9 cellular contexts compared by ENCODE assay signal in the genomic region with DNA sequence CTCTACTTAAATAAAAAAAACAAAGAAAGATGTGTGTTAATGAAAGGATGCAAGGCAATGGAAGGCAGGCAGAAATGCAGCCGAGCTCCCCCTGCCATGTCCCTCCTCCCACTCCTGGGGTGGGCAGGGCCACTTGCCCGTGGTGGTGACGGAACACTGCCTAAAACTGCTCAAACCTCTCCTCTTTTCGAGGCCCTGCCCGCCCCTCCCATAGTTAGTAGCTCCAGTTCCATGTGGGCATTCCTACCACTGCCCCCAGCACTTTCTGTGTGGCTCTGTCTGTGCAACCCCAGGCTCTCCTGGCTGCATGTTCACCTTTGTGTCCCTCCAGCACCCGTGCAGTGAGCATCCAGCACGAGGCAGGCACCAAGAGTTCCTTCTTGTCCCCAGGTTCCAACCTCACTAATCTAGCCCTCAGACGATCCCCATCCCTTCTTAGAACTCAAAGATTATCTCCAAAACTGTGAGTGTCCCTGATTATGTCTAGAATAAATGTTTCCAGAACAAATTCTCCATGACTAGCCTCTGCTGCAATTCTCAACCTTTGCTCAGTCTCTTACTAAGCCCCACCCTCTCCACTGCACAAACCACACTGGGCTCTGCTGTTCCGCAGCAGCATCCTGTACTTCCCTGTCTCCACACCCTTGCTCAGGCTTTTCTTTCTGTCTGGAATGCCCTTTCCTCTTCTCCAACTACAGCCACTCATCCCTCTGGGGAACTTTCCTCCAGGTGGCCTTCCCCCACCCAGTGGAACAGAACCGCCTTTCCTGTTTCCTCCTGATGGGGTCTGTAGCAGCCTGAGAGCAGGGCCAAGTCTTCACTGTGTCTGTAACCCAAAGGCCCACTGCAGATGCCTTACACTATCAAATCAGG. TPM values are rescaled to one million over a fixed set of nuclear protein-coding genes. Genes with fewer than 3 reads are reported as not detected.
DNase-seq lines count a peak whose midpoint lies in the region; ATAC-seq and TF ChIP-seq lines count a peak whose summit lies in the region.
"Had no signal": no experiment of that assay in that cellular context is flagged by ENCODE, and none has a peak within 500 bp of the region (broad histone marks: within the 10 kb centered on the region; RNA-seq: fewer than 3 reads in every experiment).

No MANE protein-coding gene starts in this region.

- no peaks in the 10 kb centered on the region for H3K9me3 Mint-ChIP-seq in central memory CD8-positive, alpha-beta T cell

- H3K9me3 ChIP-seq in lower lobe of right lung, result no peaks in the 10 kb centered on the region

- TF ChIP-seq CTCF in 22Rv1 (IDR thresholded peaks at IDR 0.05) (no peak), lower lobe of right lung (IDR thresholded peaks at IDR 0.05) (no peak)

- intact Hi-C loops in lower lobe of right lung (cut with DNase I), result no loop called here

- H3K27me3 Mint-ChIP-seq in central memory CD8-positive, alpha-beta T cell, result no peaks in the 10 kb centered on the region

- H3K4me3 Mint-ChIP-seq in central memory CD8-positive, alpha-beta T cell, result peak overlapping the region; percentile 2

- H3K4me1 Mint-ChIP-seq in central memory CD8-positive, alpha-beta T cell, result peaks cover 13% of the 10 kb centered on the region

- peaks cover 8% of the 10 kb centered on the region for H3K36me3 Mint-ChIP-seq in central memory CD8-positive, alpha-beta T cell (ENCODE audit: insufficient read depth)

- H3K4me3 ChIP-seq in lower lobe of right lung, result no peak overlapping the region

- peak overlapping the region; percentile 32 for H3K27ac Mint-ChIP-seq in central memory CD8-positive, alpha-beta T cell (ENCODE audit: low read depth)

- H3K27me3 ChIP-seq in lower lobe of right lung (ENCODE audit: low read depth), result no peaks in the 10 kb centered on the region

- H3K36me3 ChIP-seq in lower lobe of right lung, result peaks cover 15% of the 10 kb centered on the region

- no peak for ATAC-seq in central memory CD8-positive, alpha-beta T cell (replicated peaks; ENCODE audit: extremely low read depth, poor library complexity, severe bottlenecking)
- ATAC-seq in lower lobe of right lung, result peak; percentile 36 to 68
- ATAC-seq in GM18861 (IDR thresholded peaks at IDR 0.05; ENCODE audit: unreplicated experiment), result no peak
- ATAC-seq in HG03432 (IDR thresholded peaks at IDR 0.05; ENCODE audit: unreplicated experiment), result no peak

- H3K27ac ChIP-seq in 22Rv1, result peak overlapping the region; percentile 78
- peak overlapping the region; percentile 53 for H3K27ac ChIP-seq in lower lobe of right lung

- peaks cover 85% of the 10 kb centered on the region for H3K4me1 ChIP-seq in lower lobe of right lung

- DNase-seq in HT-29 (ENCODE audit: low spot score), result peak; percentile 76
- DNase-seq in central memory CD8-positive, alpha-beta T cell (ENCODE audit: low spot score in 2 of 2), result no peak
- no peak for DNase-seq in lower lobe of right lung
- DNase-seq in mucosa of gallbladder (ENCODE audit: low spot score), result no peak
- no peak for DNase-seq in stimulated activated CD4-positive, alpha-beta T cell treated with anti-CD3 and anti-CD28 coated beads, Interleukin-1b, Interleukin-23, amount 100 ng/mL, for 48 hours
- DNase-seq: NCI-H2107 had no signal

RNA-seq across cellular contexts. Expression of gene SPTBN5, which starts 32.6 kb away (rescaled TPM):
- 1.6 and 2.0 TPM in 2 replicates for total RNA-seq in HT-29 (2014; rRNA removed; shearing (Covaris generic))
- total RNA-seq in lower lobe of right lung (2.1 TPM), mucosa of gallbladder (7.1 TPM)

RNA-seq across cellular contexts. Expression of gene EHD4, which starts 45.9 kb away (rescaled TPM):
- total RNA-seq in HT-29 (2014; rRNA removed; shearing (Covaris generic)), result 54.2 and 60.6 TPM in 2 replicates
- 35.0 TPM for total RNA-seq in lower lobe of right lung
- total RNA-seq in mucosa of gallbladder, result 39.7 TPM

Comparison
In these comparisons a context has a peak if more than half of its experiments do, and no peak if none do; other contexts are left out.
1. ATAC-seq: peak in lower lobe of right lung (2 of 2); none in central memory CD8-positive, alpha-beta T cell (single experiment), GM18861 (single experiment) and HG03432 (single experiment).